Comparison of ENCODE assay signal across 22 cellular contexts in the genomic region with DNA sequence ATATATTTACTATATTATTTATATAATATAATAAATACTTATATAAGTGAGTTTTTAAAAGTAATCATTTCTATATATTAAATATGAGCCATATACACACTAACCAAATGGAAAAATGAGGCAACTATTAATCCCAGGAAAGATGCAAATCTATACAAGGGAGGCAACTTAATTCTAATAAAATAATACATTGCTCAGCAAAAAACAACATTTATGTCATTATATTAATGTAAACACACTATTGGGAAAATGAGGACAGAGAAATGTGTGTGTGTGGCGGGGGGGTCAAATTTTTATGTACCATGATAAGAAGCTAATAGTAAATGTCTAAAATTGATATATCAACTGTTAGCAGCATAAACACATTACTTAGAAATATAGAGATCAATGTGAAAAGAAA. TPM values are rescaled to one million over a fixed set of nuclear protein-coding genes. Genes with fewer than 3 reads are reported as not detected.
DNase-seq lines count a peak whose midpoint lies in the region; ATAC-seq, FAIRE-seq and TF ChIP-seq lines count a peak whose summit lies in the region.
"Had no signal": no experiment of that assay in that cellular context is flagged by ENCODE, and none has a peak within 500 bp of the region (broad histone marks: within the 10 kb centered on the region; RNA-seq: fewer than 3 reads in every experiment).

No MANE protein-coding gene starts in this region.

- BruUV-seq in HepG2 (replicated peaks; lab: Mats Ljungman, UMichigan), result no TSS peak
- no TSS peak for BruUV-seq in K562 (replicated peaks; lab: Mats Ljungman, UMichigan)

- 98% methylated on average over 1 of the region's 1 CpG for WGBS in HepG2 (ENCODE audit: low lambda C conversion rate)
- WGBS in right lobe of liver (ENCODE audit: insufficient coverage, low coverage, low lambda C conversion rate, missing lambda C conversion rate), result 90% methylated on average over 1 of the region's 1 CpG
- 75% methylated on average over 1 of the region's 1 CpG for WGBS in K562 (ENCODE audit: insufficient coverage, low coverage, missing lambda C conversion rate)
- 91% methylated on average over 1 of the region's 1 CpG for WGBS in suprapubic skin

- H4K20me1 ChIP-seq in HepG2 (ENCODE audit: insufficient read depth, low read length) (no peaks in the 10 kb centered on the region), K562 (replicated peaks; ENCODE audit: control insufficient read depth, insufficient read depth, low read length) (no peaks in the 10 kb centered on the region)

- H3K9ac ChIP-seq in HepG2 (ENCODE audit: insufficient read depth, low read depth, low read length) (no peak overlapping the region), K562 (ENCODE audit: insufficient read depth in 1 of 2, low read depth in 2 of 2, low read length in 2 of 2) (no peak overlapping the region)

- no peak for TF ChIP-seq RAD21 in HepG2 (CRISPR knock-in tag; IDR thresholded peaks at IDR 0.05)
- no peak for TF ChIP-seq RAD21 in K562 (CRISPR knock-in tag; conservative IDR thresholded peaks at IDR 0.05 in 1 of 2, IDR thresholded peaks at IDR 0.05 in 1 of 2)

- peaks cover 11% of the 10 kb centered on the region for H3K9me3 ChIP-seq in HepG2 (ENCODE audit: low read length)
- H3K9me3 ChIP-seq in right lobe of liver, result peaks cover 0 to 5% (median 0%) of the 10 kb centered on the region in 4 donors
- H3K9me3 ChIP-seq in K562 (replicated peaks; ENCODE audit: control insufficient read depth, insufficient read depth, low read depth, low read length), result peaks cover 4% of the 10 kb centered on the region; the same call in 1 of the 2 replicates
- H3K9me3 ChIP-seq in gastrocnemius medialis, result no peaks in the 10 kb centered on the region
- no peaks in the 10 kb centered on the region for H3K9me3 ChIP-seq in suprapubic skin

- FAIRE-seq in HepG2 (lab: Jason Lieb, UNC), result no peak
- no peak for FAIRE-seq in K562 (lab: Jason Lieb, UNC)
- FAIRE-seq: D721Med, GM12892, GM18507, H54, HTR-8/SVneo had no signal

- H3K79me2 ChIP-seq in HepG2 (ENCODE audit: insufficient read depth, low read length) (no peaks in the 10 kb centered on the region), K562 (ENCODE audit: control insufficient read depth, insufficient read depth, low read length) (no peaks in the 10 kb centered on the region)

- in situ Hi-C loops in HepG2 (cut with HindIII; ENCODE audit: extremely low pct_ligation_motif_present, low pct_unique_long_range_greater_than_20kb), result no loop called here
- in situ Hi-C loops in K562 (cut with MboI), result no loop called here
- in situ Hi-C loops in gastrocnemius medialis (cut with MboI; ENCODE audit: low sequenced_read_pairs in 4 of 4), result no loop called here

- H3K4me2 ChIP-seq in HepG2 (ENCODE audit: low read depth, low read length) (no peak overlapping the region), K562 (ENCODE audit: insufficient read depth, low read length) (no peak overlapping the region)
- H3K4me2 ChIP-seq: GM23338 had no signal

- CTCF ChIA-PET in HepG2 (lab: Yijun Ruan, JAX; ENCODE audit: low intra/inter-chr PET ratio, low total read pairs) (no interaction called here), K562 (lab: Yijun Ruan, JAX; ENCODE audit: low intra/inter-chr PET ratio) (no interaction called here)

- H3K4me1 ChIP-seq in HepG2 (ENCODE audit: insufficient read depth, low read length) (no peaks in the 10 kb centered on the region), right lobe of liver (no peaks in the 10 kb centered on the region), K562 (replicated peaks in 1 of 2; ENCODE audit: control insufficient read depth in 2 of 2, insufficient read depth in 2 of 2, low read length in 2 of 2) (no peaks in the 10 kb centered on the region), gastrocnemius medialis (peaks cover 31 to 47% of the 10 kb centered on the region in 2 donors), suprapubic skin (no peaks in the 10 kb centered on the region)
- H3K4me1 ChIP-seq: Caco-2 had no signal

- H3K9me1 ChIP-seq in K562 (ENCODE audit: control insufficient read depth, insufficient read depth, low read length), result no peaks in the 10 kb centered on the region

- POLR2A ChIA-PET in HepG2 (lab: Yijun Ruan, JAX), result no interaction called here
- POLR2A ChIA-PET in K562 (lab: Yijun Ruan, JAX), result interaction anchor here (1.2 kb wide), 1 partner anchor 8 kb away, joined by 4 read pairs; no protein-coding TSS in a partner anchor

- H2AFZ ChIP-seq in HepG2 (ENCODE audit: low read length), result no peak overlapping the region
- H2AFZ ChIP-seq in K562 (ENCODE audit: low read depth, low read length), result no peak overlapping the region
- H2AFZ ChIP-seq: GM23338 had no signal

- H3K27me3 ChIP-seq in HepG2 (ENCODE audit: control insufficient read depth in 1 of 2, insufficient read depth in 2 of 2, low read length in 2 of 2), result no peaks in the 10 kb centered on the region
- no peaks in the 10 kb centered on the region for H3K27me3 ChIP-seq in right lobe of liver
- no peaks in the 10 kb centered on the region for H3K27me3 ChIP-seq in K562 (ENCODE audit: control insufficient read depth in 2 of 2, insufficient read depth in 2 of 2, low read length in 2 of 2)
- no peaks in the 10 kb centered on the region for H3K27me3 ChIP-seq in gastrocnemius medialis
- H3K27me3 ChIP-seq in suprapubic skin, result no peaks in the 10 kb centered on the region

- peaks cover 6 to 19% of the 10 kb centered on the region in 2 experiments for H3K36me3 ChIP-seq in HepG2 (replicated peaks in 1 of 2; ENCODE audit: control insufficient read depth in 1 of 2, insufficient read depth in 2 of 2, low read length in 2 of 2)
- peaks cover 0 to 4% (median under 1%) of the 10 kb centered on the region in 4 donors for H3K36me3 ChIP-seq in right lobe of liver
- H3K36me3 ChIP-seq in K562 (ENCODE audit: control insufficient read depth, insufficient read depth, low read length), result peaks cover 9% of the 10 kb centered on the region; the same call in 1 of the 3 replicates
- H3K36me3 ChIP-seq in gastrocnemius medialis, result peaks cover 0 to 5% of the 10 kb centered on the region in 2 donors
- peaks cover 21% of the 10 kb centered on the region for H3K36me3 ChIP-seq in suprapubic skin

- H3K27ac ChIP-seq in HepG2 (ENCODE audit: extremely low read length, insufficient read depth, low read length), result no peak overlapping the region
- H3K27ac ChIP-seq in right lobe of liver, result no peak overlapping the region
- H3K27ac ChIP-seq in K562 (ENCODE audit: extremely low read depth, low read depth, low read length), result no peak overlapping the region
- peak overlapping the region; percentile 88 to 91 (median 90) for H3K27ac ChIP-seq in gastrocnemius medialis
- H3K27ac ChIP-seq in suprapubic skin, result no peak overlapping the region
- H3K27ac ChIP-seq: C4-2B had no signal

- TF ChIP-seq CTCF in HepG2 (CRISPR knock-in tag; IDR thresholded peaks at IDR 0.05) (no peak), right lobe of liver (IDR thresholded peaks at IDR 0.05) (no peak), K562 (IDR thresholded peaks at IDR 0.05 in 2 of 3, conservative IDR thresholded peaks at IDR 0.05 in 1 of 3; ENCODE audit: insufficient read depth in 2 of 3, low read depth in 1 of 3, low read length in 3 of 3) (no peak), gastrocnemius medialis (IDR thresholded peaks at IDR 0.05 in 4 of 5, conservative IDR thresholded peaks at IDR 0.05 in 1 of 5) (no peak), suprapubic skin (IDR thresholded peaks at IDR 0.05) (no peak)

- ATAC-seq in HepG2 (no peak), right lobe of liver (no peak), K562 (no peak), gastrocnemius medialis (no peak)
- ATAC-seq: GM23338 had no signal

- TF ChIP-seq POLR2A in HepG2 (IDR thresholded peaks at IDR 0.05; ENCODE audit: insufficient read depth in 1 of 2, low read depth in 2 of 2, low read length in 2 of 2) (no peak), right lobe of liver (IDR thresholded peaks at IDR 0.05) (no peak), K562 (conservative IDR thresholded peaks at IDR 0.05) (no peak), gastrocnemius medialis (IDR thresholded peaks at IDR 0.05) (no peak), suprapubic skin (IDR thresholded peaks at IDR 0.05) (no peak), erythroblast (IDR thresholded peaks at IDR 0.05; ENCODE audit: low read length) (no peak)

- intact Hi-C loops in HepG2 (cut with micrococcal nuclease; ENCODE audit: unreplicated experiment) (no loop called here), right lobe of liver (cut with DNase I) (no loop called here), K562 (cut with micrococcal nuclease) (no loop called here), gastrocnemius medialis (cut with DNase I; ENCODE audit: low total_unique reads) (no loop called here)

- DNase-seq in HepG2 (ENCODE audit: low spot score) (no peak), right lobe of liver (no peak), K562 (ENCODE audit: extremely low read depth in 1 of 4, low spot score in 3 of 4) (no peak), gastrocnemius medialis (no peak), NCI-H146 treated with DMSO at 0.1 percent for 48 hours (lab: John Stamatoyannopoulos, UW; ENCODE audit: unreplicated experiment) (no peak), suprapubic skin (ENCODE audit: low spot score in 2 of 2) (no peak), hypothalamus (lab: John Stamatoyannopoulos, UW) (no peak), erythroblast (lab: John Stamatoyannopoulos, UW) (no peak)
- DNase-seq: 8988T; ACHN; AML-193; Caco-2; CD4-positive, alpha-beta T cell; GDM1; HCEC 1CT had no signal

- no peak for TF ChIP-seq EP300 in HepG2 (IDR thresholded peaks at IDR 0.05; ENCODE audit: low read depth in 2 of 2, low read length in 2 of 2)
- no peak for TF ChIP-seq EP300 in HepG2 (CRISPR knock-in tag; IDR thresholded peaks at IDR 0.05; ENCODE audit: borderline replicate concordance)
- TF ChIP-seq EP300 in K562 (IDR thresholded peaks at IDR 0.05; ENCODE audit: low read length), result no peak
- no peak for TF ChIP-seq EP300 in suprapubic skin (IDR thresholded peaks at IDR 0.05)

- no peak overlapping the region for H3K4me3 ChIP-seq in HepG2 (replicated peaks in 1 of 3; ENCODE audit: insufficient read depth in 1 of 3, low read depth in 2 of 3, low read length in 3 of 3)
- H3K4me3 ChIP-seq in right lobe of liver, result no peak overlapping the region
- no peak overlapping the region for H3K4me3 ChIP-seq in K562
- H3K4me3 ChIP-seq in gastrocnemius medialis, result no peak overlapping the region
- no peak overlapping the region for H3K4me3 ChIP-seq in suprapubic skin
- H3K4me3 ChIP-seq: GM23338 had no signal

RNA-seq across cellular contexts. Expression of gene DGKI, which starts 23.3 kb away (rescaled TPM):
- 0.09 TPM in 1 of 2 replicates, not detected in the other for total RNA-seq in HepG2 (2016; rRNA removed; fragmentation: Illumina TruSeq; extraction: Trizol)
- total RNA-seq in HepG2 (2016; cell fraction: cytosol; rRNA removed; fragmentation: Illumina TruSeq; extraction: Trizol; ENCODE audit: low read depth), result not detected in 2 replicates
- 0.24 TPM in 1 of 2 replicates, not detected in the other for total RNA-seq in HepG2 (2016; cell fraction: insoluble cytoplasmic fraction; rRNA removed; fragmentation: Illumina TruSeq; extraction: Trizol)
- total RNA-seq in HepG2 (2016; cell fraction: membrane; rRNA removed; fragmentation: Illumina TruSeq; extraction: Trizol), result 0.03 TPM in 1 of 2 replicates, not detected in the other
- total RNA-seq in HepG2 (2016; cell fraction: nucleus; rRNA removed; fragmentation: Illumina TruSeq; extraction: Trizol), result 0.06 and 0.25 TPM in 2 replicates
- 0.17 TPM in 1 of 2 replicates, not detected in the other for polyA plus RNA-seq in HepG2 (2011; rRNA removed)
- not detected in 2 replicates for polyA plus RNA-seq in HepG2 (2011; cell fraction: cytosol; rRNA removed)
- polyA plus RNA-seq in HepG2 (2011; cell fraction: nucleus; rRNA removed), result 0.19 and 0.29 TPM in 2 replicates
- polyA plus RNA-seq in HepG2 (2012), result 0.11 TPM in 1 of 2 replicates, not detected in the other
- not detected in 2 replicates for polyA plus RNA-seq in HepG2 (2016; cell fraction: cytosol; fragmentation: Illumina TruSeq; extraction: Trizol; ENCODE audit: low read depth)
- not detected in 2 replicates for polyA plus RNA-seq in HepG2 (2016; cell fraction: insoluble cytoplasmic fraction; fragmentation: Illumina TruSeq; extraction: Trizol; ENCODE audit: low read depth)
- polyA plus RNA-seq in HepG2 (2016; cell fraction: membrane; fragmentation: Illumina TruSeq; extraction: Trizol; ENCODE audit: low read depth), result not detected in 2 replicates
- not detected in 2 replicates for polyA plus RNA-seq in HepG2 (2016; cell fraction: nucleus; fragmentation: Illumina TruSeq; extraction: Trizol; ENCODE audit: insufficient read depth, low read depth)
- not detected in 2 replicates for polyA minus RNA-seq in HepG2 (2011; rRNA and poly(A)+ RNA removed; ENCODE audit: low replicate concordance)
- not detected in 2 replicates for polyA minus RNA-seq in HepG2 (2011; cell fraction: cytosol; rRNA and poly(A)+ RNA removed)
- polyA minus RNA-seq in HepG2 (2011; cell fraction: nucleus; rRNA and poly(A)+ RNA removed), result 1.4 and 1.7 TPM in 2 replicates
- under 1 TPM in 5 of 6 experiments, not detected in 1; 0.05 to 0.35 (median 0.06) TPM for total RNA-seq in right lobe of liver
- total RNA-seq in K562 (2011; cell fraction: chromatin; rRNA removed; ENCODE audit: low replicate concordance), result not detected in 2 replicates
- total RNA-seq in K562 (2011; cell fraction: nucleolus; rRNA removed), result 0.33 TPM in 1 of 2 replicates, not detected in the other
- total RNA-seq in K562 (2011; cell fraction: nucleoplasm; rRNA removed), result not detected in 2 replicates
- total RNA-seq in K562 (2014; rRNA removed), result 0.54 TPM in 1 of 2 replicates, not detected in the other
- not detected in 2 replicates for total RNA-seq in K562 (2014; rRNA removed; fragmentation: Illumina TruSeq; extraction: Trizol)
- 0.11 TPM in 1 of 2 replicates, not detected in the other for total RNA-seq in K562 (2015; rRNA removed; fragmentation: Illumina TruSeq; extraction: Trizol)
- total RNA-seq in K562 (2021), result not detected in 2 replicates
- 0.18 TPM in 1 of 2 replicates, not detected in the other for polyA plus RNA-seq in K562 (2011; rRNA removed)
- polyA plus RNA-seq in K562 (2011; cell fraction: cytosol; rRNA removed), result not detected in 2 replicates
- 0.01 and 0.03 TPM in 2 replicates for polyA plus RNA-seq in K562 (2011; cell fraction: nucleus; rRNA removed)
- polyA plus RNA-seq in K562 (2012), result 0.01 and 0.19 TPM in 2 replicates
- not detected in 2 replicates for polyA plus RNA-seq in K562 (2014; fragmentation: Illumina TruSeq; extraction: Trizol)
- polyA plus RNA-seq in K562 (2014; fragmentation: Nextera tagmentation; extraction: Ambion mirVana), result under 1 TPM in 1 of 2 experiments, not detected in 1; 0.11 TPM
- polyA plus RNA-seq in K562 (2014; rRNA removed), result not detected in 2 replicates
- polyA minus RNA-seq in K562 (2011; rRNA and poly(A)+ RNA removed), result 0.09 and 0.18 TPM in 2 replicates
- polyA minus RNA-seq in K562 (2011; cell fraction: cytosol; rRNA and poly(A)+ RNA removed), result not detected in 2 replicates
- polyA minus RNA-seq in K562 (2011; cell fraction: nucleus; rRNA and poly(A)+ RNA removed), result not detected in 2 replicates
- 1 to 10 TPM in 1 of 4 donors, under 1 TPM in 2, not detected in 1; 0.02 to 1.8 (median 0.07) TPM for total RNA-seq in gastrocnemius medialis
- total RNA-seq in suprapubic skin, result 1 to 10 TPM in 3 of 4 donors, under 1 TPM in 1; 0.42 to 6.2 (median 2.0) TPM
- total RNA-seq: CD4-positive, alpha-beta T cell had no signal

Comparison
In these comparisons a context has a peak if more than half of its experiments do, and no peak if none do; other contexts are left out.
1. H3K27ac ChIP-seq: peak in gastrocnemius medialis (4 of 4); none in HepG2 (single experiment), right lobe of liver (0 of 3), K562 (single experiment) and suprapubic skin (single experiment).
2. Of the 241 proteins assayed by ChIP-seq in both HepG2 and K562: peak only in HepG2: none; only in K562: MAFG; in both: MAFF and MAFK; in neither: 238.